Comparison of ENCODE assay signal across 25 cellular contexts in the genomic region with DNA sequence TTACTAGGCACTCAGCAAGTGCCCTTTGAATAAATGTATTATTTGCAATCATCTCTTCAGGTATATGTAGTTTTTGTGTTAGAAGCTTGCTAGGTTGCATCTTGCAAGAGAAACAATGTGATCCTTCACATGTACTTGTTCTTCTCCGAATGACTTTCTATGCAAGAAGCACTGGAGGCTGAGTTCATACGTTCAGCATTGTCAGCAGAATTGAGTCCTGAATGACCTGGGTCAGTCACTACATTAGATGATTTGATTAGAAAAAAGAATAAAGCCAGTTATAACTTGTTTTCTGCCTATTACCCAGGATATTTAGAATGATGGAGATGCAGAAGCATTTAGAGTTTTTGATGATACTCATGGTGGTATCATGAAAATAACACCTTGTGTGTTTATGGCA.
A peak's percentile ranks its signal among the peaks of the same experiment; 100 is the strongest.
DNase-seq lines count a peak whose midpoint lies in the region; ATAC-seq, FAIRE-seq and TF ChIP-seq lines count a peak whose summit lies in the region.
"Had no signal": no experiment of that assay in that cellular context is flagged by ENCODE, and none has a peak within 500 bp of the region (broad histone marks: within the 10 kb centered on the region; RNA-seq: fewer than 3 reads in every experiment).

No MANE protein-coding gene starts in this region.

- BruUV-seq in HepG2 (replicated peaks; lab: Mats Ljungman, UMichigan): no TSS peak

- POLR2A ChIA-PET in HepG2 (lab: Yijun Ruan, JAX): no interaction called here

- no peak for ATAC-seq in HepG2
- ATAC-seq in right lobe of liver: no peak

- H3K4me3 ChIP-seq in HepG2 (replicated peaks in 1 of 3; ENCODE audit: insufficient read depth in 1 of 3, low read depth in 2 of 3, low read length in 3 of 3): no peak overlapping the region
- H3K4me3 ChIP-seq in right lobe of liver: no peak overlapping the region
- H3K4me3 ChIP-seq in OCI-LY1 (ENCODE audit: low read depth, low read length, poor library complexity, severe bottlenecking): no peak overlapping the region
- H3K4me3 ChIP-seq in SU-DHL-6 (ENCODE audit: insufficient read depth, low read length, poor library complexity, severe bottlenecking): peak overlapping the region; percentile 17
- no peak overlapping the region for H3K4me3 ChIP-seq in foreskin fibroblast (ENCODE audit: low read depth in 1 of 2, low read length in 2 of 2)
- H3K4me3 ChIP-seq: BLaER1 treated with 17β-estradiol and CSF1 and Interleukin-3, amounts not matched to agents 10 nM and 100 nM; HAP-1 had no signal

- peaks cover 21% of the 10 kb centered on the region for H3K4me1 ChIP-seq in HepG2 (ENCODE audit: insufficient read depth, low read length)
- peaks cover 0 to 33% (median 0%) of the 10 kb centered on the region in 4 donors for H3K4me1 ChIP-seq in right lobe of liver
- H3K4me1 ChIP-seq in OCI-LY1 (ENCODE audit: insufficient read depth, low read length, severe bottlenecking): peaks cover 69% of the 10 kb centered on the region
- H3K4me1 ChIP-seq: BE2C, HAP-1 had no signal

- H3K4me2 ChIP-seq in HepG2 (ENCODE audit: low read depth, low read length): no peak overlapping the region
- H3K4me2 ChIP-seq in OCI-LY1 (ENCODE audit: low read length): no peak overlapping the region; the same call in 1 of the 2 replicates
- peak overlapping the region; percentile 60 for H3K4me2 ChIP-seq in SU-DHL-6 (ENCODE audit: low read depth, low read length, poor library complexity, severe bottlenecking)

- H3K9me3 ChIP-seq in HepG2 (ENCODE audit: low read length): no peaks in the 10 kb centered on the region
- no peaks in the 10 kb centered on the region for H3K9me3 ChIP-seq in right lobe of liver
- no peaks in the 10 kb centered on the region for H3K9me3 ChIP-seq in OCI-LY1 (ENCODE audit: low read length)
- H3K9me3 ChIP-seq in SU-DHL-6 (ENCODE audit: insufficient read depth, low read length): no peaks in the 10 kb centered on the region
- H3K9me3 ChIP-seq: BE2C; BLaER1 treated with 17β-estradiol and CSF1 and Interleukin-3, amounts not matched to agents 10 nM and 100 nM; HAP-1 had no signal

- WGBS in HepG2 (ENCODE audit: low lambda C conversion rate): 96% methylated on average over 2 of the region's 2 CpGs
- WGBS in right lobe of liver (ENCODE audit: insufficient coverage, low coverage, low lambda C conversion rate, missing lambda C conversion rate): 47% methylated on average over 2 of the region's 2 CpGs

- no peak for TF ChIP-seq POLR2A in HepG2 (IDR thresholded peaks at IDR 0.05; ENCODE audit: insufficient read depth in 1 of 2, low read depth in 2 of 2, low read length in 2 of 2)
- no peak for TF ChIP-seq POLR2A in right lobe of liver (IDR thresholded peaks at IDR 0.05)

- no peak for FAIRE-seq in HepG2 (lab: Jason Lieb, UNC)
- FAIRE-seq: A204.1, D721Med, GM12891, GM18507, H54 had no signal

- H3K9ac ChIP-seq in HepG2 (ENCODE audit: insufficient read depth, low read depth, low read length) (no peak overlapping the region), OCI-LY1 (ENCODE audit: low read length) (no peak overlapping the region; the same call in 1 of the 2 replicates), SU-DHL-6 (ENCODE audit: low read length) (peak overlapping the region; percentile 42)
- H3K9ac ChIP-seq: BLaER1 treated with 17β-estradiol and CSF1 and Interleukin-3, amounts not matched to agents 10 nM and 100 nM had no signal

- H4K20me1 ChIP-seq in HepG2 (ENCODE audit: insufficient read depth, low read length) (no peaks in the 10 kb centered on the region), OCI-LY1 (ENCODE audit: insufficient read depth, low read length) (no peaks in the 10 kb centered on the region), SU-DHL-6 (ENCODE audit: low read depth, low read length) (no peaks in the 10 kb centered on the region)
- H4K20me1 ChIP-seq: BLaER1 treated with 17β-estradiol and CSF1 and Interleukin-3, amounts not matched to agents 10 nM and 100 nM had no signal

- 0 out of 5 replicates have a peak, but pooled peaks cover 0 to 1% of the 10 kb centered on the region in 2 experiments for H3K36me3 ChIP-seq in HepG2 (replicated peaks in 1 of 2; ENCODE audit: control insufficient read depth in 1 of 2, insufficient read depth in 2 of 2, low read length in 2 of 2)
- no peaks in the 10 kb centered on the region for H3K36me3 ChIP-seq in right lobe of liver
- H3K36me3 ChIP-seq in OCI-LY1 (ENCODE audit: insufficient read depth, low read length): no peaks in the 10 kb centered on the region
- no peaks in the 10 kb centered on the region for H3K36me3 ChIP-seq in SU-DHL-6 (ENCODE audit: low read length)
- H3K36me3 ChIP-seq: BE2C, HAP-1 had no signal

- no peak for TF ChIP-seq EP300 in HepG2 (IDR thresholded peaks at IDR 0.05; ENCODE audit: low read depth in 2 of 2, low read length in 2 of 2)
- no peak for TF ChIP-seq EP300 in HepG2 (CRISPR knock-in tag; IDR thresholded peaks at IDR 0.05; ENCODE audit: borderline replicate concordance)

- CTCF ChIA-PET in HepG2 (lab: Yijun Ruan, JAX; ENCODE audit: low intra/inter-chr PET ratio, low total read pairs): no interaction called here

- no peaks in the 10 kb centered on the region for H3K79me2 ChIP-seq in HepG2 (ENCODE audit: insufficient read depth, low read length)
- no peaks in the 10 kb centered on the region for H3K79me2 ChIP-seq in OCI-LY1 (ENCODE audit: insufficient read depth, low read length)
- H3K79me2 ChIP-seq in SU-DHL-6 (ENCODE audit: insufficient read depth, low read length): no peaks in the 10 kb centered on the region

- H3K9me2 ChIP-seq in OCI-LY1 (ENCODE audit: low read depth, low read length) (no peaks in the 10 kb centered on the region), SU-DHL-6 (replicated peaks; ENCODE audit: insufficient read depth, low read length) (no peaks in the 10 kb centered on the region)

- in situ Hi-C loops in HepG2 (cut with HindIII; ENCODE audit: extremely low pct_ligation_motif_present, low pct_unique_long_range_greater_than_20kb): no loop called here

- no peak for DNase-seq in HepG2 (ENCODE audit: low spot score)
- DNase-seq in right lobe of liver: no peak
- DNase-seq in foreskin fibroblast: no peak
- DNase-seq in activated T-cell treated with anti-CD3 and anti-CD28 coated beads for 4 hours: no peak
- no peak for DNase-seq in globus pallidus (ENCODE audit: low spot score)
- DNase-seq: ACHN; AML-193; BE2C; CD4-positive, alpha-beta T cell; CD8-positive, alpha-beta memory T cell; DMS 273 treated with DMSO at 0.1 percent for 48 hours; DMS79; GF-D8; GOT3; HFFc6 had no signal

- H3K27ac ChIP-seq in HepG2 (ENCODE audit: extremely low read length, insufficient read depth, low read length) (no peak overlapping the region), right lobe of liver (no peak overlapping the region), OCI-LY1 (ENCODE audit: low read depth, low read length, poor library complexity, severe bottlenecking) (peak overlapping the region; percentile 58), SU-DHL-6 (ENCODE audit: low read depth, low read length) (peak overlapping the region; percentile 92)
- H3K27ac ChIP-seq: 22Rv1; BLaER1 treated with 17β-estradiol and CSF1 and Interleukin-3, amounts not matched to agents 10 nM and 100 nM had no signal

- no peak for TF ChIP-seq CTCF in HepG2 (CRISPR knock-in tag; IDR thresholded peaks at IDR 0.05)
- TF ChIP-seq CTCF in right lobe of liver (IDR thresholded peaks at IDR 0.05): no peak
- TF ChIP-seq CTCF in OCI-LY1 (IDR thresholded peaks at IDR 0.05; ENCODE audit: low read length): no peak
- no peak for TF ChIP-seq CTCF in SU-DHL-6 (IDR thresholded peaks at IDR 0.05; ENCODE audit: insufficient read depth, low read length, poor library complexity, severe bottlenecking)
- no peak for TF ChIP-seq CTCF in foreskin fibroblast (IDR thresholded peaks at IDR 0.05; ENCODE audit: low read depth, low read length)

- H3F3A ChIP-seq in OCI-LY1 (ENCODE audit: insufficient read depth, low read length) (no peaks in the 10 kb centered on the region), SU-DHL-6 (ENCODE audit: insufficient read depth) (peaks cover 38% of the 10 kb centered on the region)

- no peak overlapping the region for H2AFZ ChIP-seq in HepG2 (ENCODE audit: low read length)
- no peak overlapping the region for H2AFZ ChIP-seq in OCI-LY1 (ENCODE audit: low read length)
- no peak overlapping the region for H2AFZ ChIP-seq in SU-DHL-6 (ENCODE audit: low read depth, low read length, severe bottlenecking)

- TF ChIP-seq RAD21 in HepG2 (CRISPR knock-in tag; IDR thresholded peaks at IDR 0.05): no peak

- no peaks in the 10 kb centered on the region for H3K27me3 ChIP-seq in HepG2 (ENCODE audit: control insufficient read depth in 1 of 2, insufficient read depth in 2 of 2, low read length in 2 of 2)
- H3K27me3 ChIP-seq in right lobe of liver: no peaks in the 10 kb centered on the region
- H3K27me3 ChIP-seq in OCI-LY1 (ENCODE audit: insufficient read depth, low read length): no peaks in the 10 kb centered on the region
- H3K27me3 ChIP-seq in SU-DHL-6 (ENCODE audit: low read length): no peaks in the 10 kb centered on the region
- H3K27me3 ChIP-seq: BE2C; BLaER1 treated with 17β-estradiol and CSF1 and Interleukin-3, amounts not matched to agents 10 nM and 100 nM had no signal

- intact Hi-C loops in HepG2 (cut with micrococcal nuclease; ENCODE audit: unreplicated experiment) (no loop called here), right lobe of liver (cut with DNase I) (no loop called here)

TF ChIP-seq in HepG2, 621 proteins besides CTCF, POLR2A, EP300 and RAD21 (continues in another document):
- TF ChIP-seq MTF2 (CRISPR knock-in tag; IDR thresholded peaks at IDR 0.05; ENCODE audit: borderline replicate concordance) (no peak), ZBTB46 (CRISPR knock-in tag; IDR thresholded peaks at IDR 0.05; ENCODE audit: borderline replicate concordance) (no peak), SYNCRIP (IDR thresholded peaks at IDR 0.05; ENCODE audit: insufficient read depth, low read depth, low read length) (no peak), ZNF337 (CRISPR knock-in tag; IDR thresholded peaks at IDR 0.05; ENCODE audit: borderline replicate concordance, low read depth) (no peak), ZNF816 (CRISPR knock-in tag; IDR thresholded peaks at IDR 0.05; ENCODE audit: borderline replicate concordance) (no peak), ZNF615 (CRISPR knock-in tag; IDR thresholded peaks at IDR 0.05; ENCODE audit: borderline replicate concordance) (no peak), MAFF (IDR thresholded peaks at IDR 0.05; ENCODE audit: low read depth, low read length) (peak; percentile 78), HNRNPUL1 (IDR thresholded peaks at IDR 0.05; ENCODE audit: low read depth, low read length) (no peak)

Comparison
In these comparisons a context has a peak if more than half of its experiments do, and no peak if none do; other contexts are left out.
1. H3K27ac ChIP-seq: peak in OCI-LY1 (single experiment) and SU-DHL-6 (single experiment); none in HepG2 (single experiment) and right lobe of liver (0 of 3).